In genomic region chr2:64222351-64222750, GRCh38 we compare ENCODE assay signal across 11 cellular contexts.
DNase-seq lines count a peak whose midpoint lies in the region; ATAC-seq and TF ChIP-seq lines count a peak whose summit lies in the region.
"Had no signal": no experiment of that assay in that cellular context is flagged by ENCODE, and none has a peak within 500 bp of the region (broad histone marks: within the 10 kb centered on the region; RNA-seq: fewer than 3 reads in every experiment).

No MANE protein-coding gene starts in this region.

- intact Hi-C loops in CD4-positive, alpha-beta T cell (cut with DNase I, micrococcal nuclease), result no loop called here
- intact Hi-C loops in naive thymus-derived CD4-positive, alpha-beta T cell (cut with micrococcal nuclease), result loop anchor here (10.0 kb wide), 2 partner anchors 378 to 638 kb away; partner anchors contain the start of genes MDH1 (in 1 of the 2), UGP2 (in 1 of the 2) and WDPCP (in 1 of the 2)

- in situ Hi-C loops in SK-MEL-5 (cut with HindIII; ENCODE audit: low pct_unique_long_range_greater_than_20kb, low sequenced_read_pairs), result no loop called here

- no peak overlapping the region for H3K4me3 ChIP-seq in fibroblast of mammary gland (ENCODE audit: control insufficient read depth, low read depth, low read length)
- no peak overlapping the region for H3K4me3 ChIP-seq in naive thymus-derived CD4-positive, alpha-beta T cell (ENCODE audit: low read length)
- H3K4me3 ChIP-seq: BLaER1 treated with 17β-estradiol and CSF1 and Interleukin-3, amounts not matched to agents 10 nM and 100 nM had no signal

- no peak for DNase-seq in CD4-positive, alpha-beta T cell
- DNase-seq in SK-MEL-5 (ENCODE audit: low read depth, low spot score) (peak; percentile 75), fibroblast of mammary gland (ENCODE audit: low read depth) (peak; percentile 69), HFFc6 (no peak), dedifferentiated amniotic fluid mesenchymal stem cell (ENCODE audit: extremely low spot score) (no peak), activated gamma-delta T cell (lab: John Stamatoyannopoulos, UW) (no peak)
- DNase-seq in naive thymus-derived CD4-positive, alpha-beta T cell, result no peak
- DNase-seq: NCI-H69, T-helper 2 cell had no signal

- H3K27ac Mint-ChIP-seq in CD4-positive, alpha-beta T cell, result peak overlapping the region; percentile 77
- H3K27ac Mint-ChIP-seq in naive thymus-derived CD4-positive, alpha-beta T cell, result peak overlapping the region in 7 of 9 donors; percentile 22 to 93 (median 89)
- H3K27ac Mint-ChIP-seq in HFFc6, result no peak overlapping the region

- H3K4me3 Mint-ChIP-seq in CD4-positive, alpha-beta T cell, result no peak overlapping the region
- H3K4me3 Mint-ChIP-seq in naive thymus-derived CD4-positive, alpha-beta T cell, result peak overlapping the region in 4 of 10 donors; percentile 67 to 76 (median 70)
- no peak overlapping the region for H3K4me3 Mint-ChIP-seq in HFFc6

- no peak overlapping the region for H3K27ac ChIP-seq in CD4-positive, alpha-beta T cell (ENCODE audit: low read depth, low read length)
- no peak overlapping the region for H3K27ac ChIP-seq in naive thymus-derived CD4-positive, alpha-beta T cell (ENCODE audit: low read depth, low read length)
- H3K27ac ChIP-seq: BLaER1 treated with 17β-estradiol and CSF1 and Interleukin-3, amounts not matched to agents 10 nM and 100 nM had no signal

- no peak for ATAC-seq in CD4-positive, alpha-beta T cell (ENCODE audit: poor library complexity)
- ATAC-seq in naive thymus-derived CD4-positive, alpha-beta T cell, result no peak
- ATAC-seq in GM18520 (IDR thresholded peaks at IDR 0.05; ENCODE audit: unreplicated experiment), result no peak

- H3K27me3 ChIP-seq in CD4-positive, alpha-beta T cell (ENCODE audit: control insufficient read depth, insufficient read depth, low read length), result no peaks in the 10 kb centered on the region
- no peaks in the 10 kb centered on the region for H3K27me3 ChIP-seq in naive thymus-derived CD4-positive, alpha-beta T cell (ENCODE audit: control insufficient read depth in 2 of 2, insufficient read depth in 2 of 2, low read length in 2 of 2)
- H3K27me3 ChIP-seq: BLaER1 treated with 17β-estradiol and CSF1 and Interleukin-3, amounts not matched to agents 10 nM and 100 nM had no signal

- TF ChIP-seq CTCF in CD4-positive, alpha-beta T cell (IDR thresholded peaks at IDR 0.05), result no peak
- no peak for TF ChIP-seq CTCF in fibroblast of mammary gland (conservative IDR thresholded peaks at IDR 0.05; ENCODE audit: control insufficient read depth, insufficient read depth, low read depth, low read length)
- TF ChIP-seq CTCF in HFFc6 (IDR thresholded peaks at IDR 0.05), result no peak

- CTCF ChIA-PET in CD4-positive, alpha-beta T cell (lab: Charles Lee), result interaction anchor here (1.1 to 1.4 kb wide), 2 partner anchors 49 to 108 kb away, joined by 3 read pairs; no protein-coding TSS in a partner anchor
- CTCF ChIA-PET in naive thymus-derived CD4-positive, alpha-beta T cell (lab: Charles Lee), result interaction anchor here (0.7 to 1.4 kb wide), 4 partner anchors 14 to 105 kb away, joined by 3 to 9 read pairs (median 3); no protein-coding TSS in a partner anchor

- H3K36me3 ChIP-seq in naive thymus-derived CD4-positive, alpha-beta T cell (ENCODE audit: control insufficient read depth in 2 of 3, insufficient read depth in 3 of 3, low read length in 3 of 3), result no peaks in the 10 kb centered on the region
- H3K36me3 ChIP-seq: BLaER1 treated with 17β-estradiol and CSF1 and Interleukin-3, amounts not matched to agents 10 nM and 100 nM had no signal

- H3K27me3 Mint-ChIP-seq in CD4-positive, alpha-beta T cell, result no peaks in the 10 kb centered on the region
- no peaks in the 10 kb centered on the region for H3K27me3 Mint-ChIP-seq in naive thymus-derived CD4-positive, alpha-beta T cell
- peaks cover 29% of the 10 kb centered on the region for H3K27me3 Mint-ChIP-seq in HFFc6 (ENCODE audit: insufficient read depth)

- peaks cover 0 to 23% of the 10 kb centered on the region in 2 donors for H3K4me1 ChIP-seq in naive thymus-derived CD4-positive, alpha-beta T cell (ENCODE audit: control insufficient read depth in 2 of 2, insufficient read depth in 2 of 2, low read length in 2 of 2)

- H3K4me1 Mint-ChIP-seq in CD4-positive, alpha-beta T cell (ENCODE audit: low read depth), result peaks cover 45% of the 10 kb centered on the region
- peaks cover 16 to 72% (median 37%) of the 10 kb centered on the region in 7 donors for H3K4me1 Mint-ChIP-seq in naive thymus-derived CD4-positive, alpha-beta T cell
- H3K4me1 Mint-ChIP-seq in HFFc6 (ENCODE audit: low read depth), result peaks cover 7% of the 10 kb centered on the region

- H3K9me3 ChIP-seq in CD4-positive, alpha-beta T cell (ENCODE audit: control insufficient read depth, low read length), result no peaks in the 10 kb centered on the region
- no peaks in the 10 kb centered on the region for H3K9me3 ChIP-seq in naive thymus-derived CD4-positive, alpha-beta T cell (ENCODE audit: control insufficient read depth in 2 of 3, low read length in 3 of 3)
- H3K9me3 ChIP-seq: BLaER1 treated with 17β-estradiol and CSF1 and Interleukin-3, amounts not matched to agents 10 nM and 100 nM had no signal

- H3K9me3 Mint-ChIP-seq in CD4-positive, alpha-beta T cell, result no peaks in the 10 kb centered on the region
- peaks cover 0 to 3% (median 0%) of the 10 kb centered on the region in 11 donors for H3K9me3 Mint-ChIP-seq in naive thymus-derived CD4-positive, alpha-beta T cell
- no peaks in the 10 kb centered on the region for H3K9me3 Mint-ChIP-seq in HFFc6

- POLR2A ChIA-PET in CD4-positive, alpha-beta T cell (lab: Charles Lee), result interaction anchor here (0.6 to 2.5 kb wide), 4 partner anchors 7 to 97 kb away, joined by 3 to 20 read pairs (median 11); no protein-coding TSS in a partner anchor
- POLR2A ChIA-PET in naive thymus-derived CD4-positive, alpha-beta T cell (lab: Charles Lee), result interaction anchor here (0.6 to 2.6 kb wide), 10 partner anchors 8 to 208 kb away, joined by 3 to 17 read pairs (median 4); no protein-coding TSS in a partner anchor

- H3K36me3 Mint-ChIP-seq in CD4-positive, alpha-beta T cell (ENCODE audit: low read depth), result no peaks in the 10 kb centered on the region
- peaks cover 0 to 14% (median 0%) of the 10 kb centered on the region in 5 donors for H3K36me3 Mint-ChIP-seq in naive thymus-derived CD4-positive, alpha-beta T cell
- no peaks in the 10 kb centered on the region for H3K36me3 Mint-ChIP-seq in HFFc6 (ENCODE audit: low read depth)

Comparison
In these comparisons a context has a peak if more than half of its experiments do, and no peak if none do; other contexts are left out.
1. DNase-seq: peak in SK-MEL-5 (single experiment) and fibroblast of mammary gland (single experiment); none in CD4-positive, alpha-beta T cell (0 of 10), naive thymus-derived CD4-positive, alpha-beta T cell (0 of 9), HFFc6 (single experiment), dedifferentiated amniotic fluid mesenchymal stem cell (single experiment) and activated gamma-delta T cell (single experiment).
2. intact Hi-C loops: an anchor here in naive thymus-derived CD4-positive, alpha-beta T cell (10.0 kb wide); none called in CD4-positive, alpha-beta T cell.